8 cellular contexts compared by ENCODE assay signal in the genomic region with DNA sequence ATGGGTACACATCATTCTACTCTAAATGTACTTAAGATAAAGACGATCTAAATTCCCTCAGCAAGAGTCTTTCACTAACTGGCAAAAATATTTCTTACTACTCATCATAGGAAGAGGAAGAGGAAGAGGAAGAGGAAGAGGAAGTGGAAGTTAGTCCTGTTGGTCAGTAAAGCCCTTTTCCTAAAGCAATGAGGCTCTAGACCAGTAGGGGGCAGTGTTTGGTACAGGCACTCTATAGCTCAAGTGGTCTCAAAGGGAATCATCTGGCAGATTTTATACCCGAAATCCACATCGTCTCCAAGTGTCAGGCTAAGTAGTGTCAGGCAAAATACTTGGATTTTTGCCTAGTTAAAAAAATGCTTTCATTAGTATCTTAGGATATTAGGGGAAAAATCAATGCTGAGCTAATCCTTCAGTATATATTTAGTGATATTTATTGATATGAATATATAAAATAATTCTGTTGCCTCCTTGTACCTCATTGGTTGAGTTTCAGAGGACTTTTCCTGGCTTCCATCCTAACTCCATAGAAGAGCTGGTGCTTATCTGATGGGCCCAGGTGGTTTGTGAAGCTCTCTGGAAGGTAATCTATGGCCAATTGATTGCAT. TPM values are rescaled to one million over a fixed set of nuclear protein-coding genes. Genes with fewer than 3 reads are reported as not detected.
DNase-seq lines count a peak whose midpoint lies in the region; ATAC-seq, FAIRE-seq and TF ChIP-seq lines count a peak whose summit lies in the region.

No MANE protein-coding gene starts in this region.

- POLR2A ChIA-PET in H1 (lab: Charles Lee; ENCODE audit: partially characterized antibody) = no interaction called here

- H2AK5ac ChIP-seq in H1 (ENCODE audit: low read depth, low read length) = no peak overlapping the region

- no peak overlapping the region for H3K4me2 ChIP-seq in H1 (ENCODE audit: insufficient read depth in 1 of 2, low read depth in 2 of 2, low read length in 2 of 2)

- H3K4me1 ChIP-seq in cardiac muscle cell (ENCODE audit: low read depth) (peaks cover 42% of the 10 kb centered on the region), H1 (replicated peaks in 1 of 4; ENCODE audit: control insufficient read depth in 3 of 4, insufficient read depth in 4 of 4, low read length in 3 of 4) (peaks cover 0 to 3% (median under 1%) of the 10 kb centered on the region in 4 experiments; a peak in 2 of 7 replicates)

- H3K23me2 ChIP-seq in H1 (ENCODE audit: low read depth, low read length) = no peaks in the 10 kb centered on the region; the same call in 1 of the 2 replicates

- intact Hi-C loops in Right ventricle myocardium inferior (cut with DNase I) = loop anchor here (10.0 kb wide), 2 partner anchors 363 to 397 kb away; no protein-coding TSS in a partner anchor

- H3K36me3 Mint-ChIP-seq in neural crest cell (ENCODE audit: low read depth) = no peaks in the 10 kb centered on the region

- H3K4me1 Mint-ChIP-seq in neural crest cell = peaks cover 11% of the 10 kb centered on the region

- H3K27ac ChIP-seq in cardiac muscle cell (peak overlapping the region; percentile 86), H1 (ENCODE audit: low read depth, low read length) (no peak overlapping the region)

- H4K8ac ChIP-seq in H1 (ENCODE audit: extremely low read depth, insufficient read depth, low read length) = no peak overlapping the region

- H3K9me3 ChIP-seq in cardiac muscle cell (ENCODE audit: low read depth) (no peaks in the 10 kb centered on the region), H1 (ENCODE audit: insufficient read depth in 2 of 2, low read depth in 1 of 2, low read length in 1 of 2) (no peaks in the 10 kb centered on the region)

- CTCF ChIA-PET in H1 (lab: Charles Lee; ENCODE audit: partially characterized antibody) = interaction anchor here (0.6 to 4.3 kb wide), 51 partner anchors 8 to 935 kb away, joined by 3 to 51 read pairs (median 4); partner anchors contain the start of gene BLID

- no peak overlapping the region for H2BK15ac ChIP-seq in H1 (ENCODE audit: low read length)

- H3K36me3 ChIP-seq in cardiac muscle cell = no peaks in the 10 kb centered on the region
- H3K36me3 ChIP-seq in H1 (ENCODE audit: control insufficient read depth in 2 of 4, insufficient read depth in 4 of 4, low read length in 3 of 4) = no peaks in the 10 kb centered on the region

- TF ChIP-seq EP300 in H1 (IDR thresholded peaks at IDR 0.05; ENCODE audit: borderline replicate concordance in 1 of 2, low read depth in 2 of 2, low read length in 2 of 2) = no peak

- no peaks in the 10 kb centered on the region for H3K27me3 ChIP-seq in cardiac muscle cell
- no peaks in the 10 kb centered on the region for H3K27me3 ChIP-seq in H1 (replicated peaks in 1 of 4; ENCODE audit: control insufficient read depth in 3 of 4, extremely low read depth in 1 of 4, insufficient read depth in 3 of 4, low read length in 3 of 4)

- FAIRE-seq in H1 (lab: Jason Lieb, UNC) = peak; percentile 85

- H3K9ac ChIP-seq in H1 (replicated peaks in 1 of 4; ENCODE audit: extremely low read depth in 1 of 4, low read depth in 3 of 4, low read length in 3 of 4) = no peak overlapping the region

- H3K27ac Mint-ChIP-seq in neural crest cell (ENCODE audit: unreplicated experiment) = no peak overlapping the region

- H4K91ac ChIP-seq in H1 (replicated peaks; ENCODE audit: insufficient read length, low read length) = no peak overlapping the region

- H3K56ac ChIP-seq in H1 (replicated peaks; ENCODE audit: insufficient read length, low read depth, low read length) = no peak overlapping the region

- no peaks in the 10 kb centered on the region for H3K9me3 Mint-ChIP-seq in neural crest cell

- H3K18ac ChIP-seq in H1 (ENCODE audit: extremely low read depth, low read length) = no peak overlapping the region

- TF ChIP-seq CTCF in cardiac muscle cell (IDR thresholded peaks at IDR 0.05; ENCODE audit: low read depth, low read length) (peak; percentile 72), H1 (IDR thresholded peaks at IDR 0.05; ENCODE audit: control extremely low read depth in 1 of 3, insufficient read depth in 1 of 3, low read depth in 1 of 3, low read length in 3 of 3) (peak in 2 of 3 experiments; percentile 76 to 89; a peak in 3 of 4 replicates), neural crest cell (conservative IDR thresholded peaks at IDR 0.05) (peak; percentile 68)

- no peak overlapping the region for H3K14ac ChIP-seq in H1 (ENCODE audit: insufficient read length)

- ATAC-seq in Right ventricle myocardium inferior = no peak
- ATAC-seq in GM21717 (IDR thresholded peaks at IDR 0.05; ENCODE audit: unreplicated experiment) = no peak

- H3K79me1 ChIP-seq in H1 (ENCODE audit: low read depth, low read length) = no peaks in the 10 kb centered on the region

- no peak overlapping the region for H2BK5ac ChIP-seq in H1 (ENCODE audit: low read depth, low read length)

- no peaks in the 10 kb centered on the region for H3K27me3 Mint-ChIP-seq in neural crest cell (ENCODE audit: low read depth)

- no peak overlapping the region for H2BK20ac ChIP-seq in H1 (ENCODE audit: low read length)

- TF ChIP-seq RAD21 in H1 (IDR thresholded peaks at IDR 0.05 in 1 of 2, conservative IDR thresholded peaks at IDR 0.05 in 1 of 2; ENCODE audit: low read depth in 2 of 2, low read length in 2 of 2) = peak; percentile 66 to 71

- WGBS in H1 (ENCODE audit: extremely low coverage in 1 of 2, insufficient coverage in 1 of 2, insufficient read length in 1 of 2, insufficient replicate concordance in 2 of 2, low coverage in 1 of 2, low lambda C conversion rate in 2 of 2, missing lambda C conversion rate in 1 of 2), 2 experiments = 51% methylated on average over 3 of the region's 3 CpGs; no CpG with 5 or more reads in 1 of the 2 experiments

- no peak overlapping the region for H3K4ac ChIP-seq in H1 (replicated peaks; ENCODE audit: insufficient read length, low read depth, low read length)

- H4K5ac ChIP-seq in H1 (ENCODE audit: insufficient read length, low read depth, low read length) = no peak overlapping the region

- DNase-seq in cardiac muscle cell (ENCODE audit: low read depth in 1 of 2, low spot score in 1 of 2) = peak; percentile 58 to 73
- no peak for DNase-seq in Right ventricle myocardium inferior (ENCODE audit: missing footprints)
- peak; percentile 25 for DNase-seq in NCI-H460 (ENCODE audit: extremely low read depth, low read depth)
- DNase-seq in H1 (ENCODE audit: low read depth in 1 of 2, low spot score in 2 of 2) = peak in 1 of 2 experiments; percentile 77
- peak; percentile 53 for DNase-seq in neural crest cell (ENCODE audit: low read depth, low spot score)
- DNase-seq in HPDE6-E6E7 (ENCODE audit: extremely low spot score) = no peak
- DNase-seq in NCI-H2171 treated with DMSO at 0.1 percent for 48 hours (lab: John Stamatoyannopoulos, UW) = no peak

- H4K20me1 ChIP-seq in H1 (replicated peaks in 1 of 2; ENCODE audit: control insufficient read depth in 1 of 2, insufficient read depth in 2 of 2, low read length in 2 of 2) = no peaks in the 10 kb centered on the region

- TF ChIP-seq POLR2A in H1 (IDR thresholded peaks at IDR 0.05; ENCODE audit: control extremely low read depth in 1 of 2, low read depth in 2 of 2, low read length in 2 of 2) = no peak

- no peak overlapping the region for H2BK12ac ChIP-seq in H1 (ENCODE audit: low read depth, low read length)

- H3K23ac ChIP-seq in H1 (ENCODE audit: insufficient read length) = no peak overlapping the region

- no peak overlapping the region for H2AFZ ChIP-seq in H1 (ENCODE audit: low read length)

- H3K4me3 ChIP-seq in cardiac muscle cell (no peak overlapping the region), H1 (ENCODE audit: extremely low read depth in 1 of 4, insufficient read depth in 2 of 4, low read depth in 3 of 4, low read length in 4 of 4) (no peak overlapping the region)

- H3K4me3 Mint-ChIP-seq in neural crest cell = no peak overlapping the region

- no peaks in the 10 kb centered on the region for H3K79me2 ChIP-seq in H1 (ENCODE audit: control insufficient read depth in 1 of 2, insufficient read depth in 2 of 2, low read length in 2 of 2)

- no peak overlapping the region for H2BK120ac ChIP-seq in H1 (replicated peaks; ENCODE audit: low read depth, low read length)

TF ChIP-seq in H1, 55 proteins besides CTCF, POLR2A, EP300 and RAD21:
- TF ChIP-seq EGR1 (IDR thresholded peaks at IDR 0.05; ENCODE audit: borderline replicate concordance, low read depth, low read length) (peak; percentile 77; the same call in 1 of the 2 replicates), CTBP2 (IDR thresholded peaks at IDR 0.05; ENCODE audit: borderline replicate concordance, insufficient read depth, insufficient read length, low read length) (no peak)

RNA-seq across cellular contexts. Expression of gene BLID, which starts 7.7 kb away (rescaled TPM):
- total RNA-seq in cardiac muscle cell (1.0 and 1.3 TPM in 2 replicates), Right ventricle myocardium inferior (not detected), neural crest cell (not detected in 2 replicates)
- polyA plus RNA-seq in cardiac muscle cell (1.0 and 1.2 TPM in 2 replicates), H1 (2011; rRNA removed) (not detected in 2 replicates)
- total RNA-seq in NCI-H460 (2014; rRNA removed; shearing (Covaris generic)) = not detected in 2 replicates
- not detected in 2 replicates for polyA plus RNA-seq in NCI-H460 (2014; cell fraction: nucleus; rRNA removed)
- total RNA-seq in H1 (2021; fragmentation: NEBNext Ultra II Directional; extraction: Animal tissue kit (Norgen Biotek cat#: 25700)) = not detected in 2 replicates
- not detected for polyA plus RNA-seq in H1 (2011; cell fraction: cytosol; rRNA removed)
- polyA plus RNA-seq in H1 (2011; cell fraction: nucleus; rRNA removed) = not detected
- not detected in 4 replicates for polyA plus RNA-seq in H1 (2012, experiment 1 of 2)
- polyA plus RNA-seq in H1 (2012, experiment 2 of 2) = not detected
- polyA plus RNA-seq in H1 (2013, experiment 1 of 2) = not detected
- polyA plus RNA-seq in H1 (2013, experiment 2 of 2) = not detected
- 0.29 TPM in 1 of 2 replicates, not detected in the other for polyA minus RNA-seq in H1 (2011; rRNA and poly(A)+ RNA removed)
- not detected for polyA minus RNA-seq in H1 (2011; cell fraction: cytosol; rRNA and poly(A)+ RNA removed)
- polyA minus RNA-seq in H1 (2011; cell fraction: nucleus; rRNA and poly(A)+ RNA removed) = not detected

Comparison
In these comparisons a context has a peak if more than half of its experiments do, and no peak if none do; other contexts are left out.
1. DNase-seq: peak in cardiac muscle cell (2 of 2), NCI-H460 (single experiment) and neural crest cell (single experiment); none in Right ventricle myocardium inferior (single experiment), HPDE6-E6E7 (single experiment) and NCI-H2171 treated with DMSO at 0.1 percent for 48 hours (single experiment).
2. Peak in every context shown above with its lines, with median percentiles within 50 percentile points of each other: CTCF ChIP-seq.